7 cellular contexts compared by ENCODE assay signal in the genomic region with DNA sequence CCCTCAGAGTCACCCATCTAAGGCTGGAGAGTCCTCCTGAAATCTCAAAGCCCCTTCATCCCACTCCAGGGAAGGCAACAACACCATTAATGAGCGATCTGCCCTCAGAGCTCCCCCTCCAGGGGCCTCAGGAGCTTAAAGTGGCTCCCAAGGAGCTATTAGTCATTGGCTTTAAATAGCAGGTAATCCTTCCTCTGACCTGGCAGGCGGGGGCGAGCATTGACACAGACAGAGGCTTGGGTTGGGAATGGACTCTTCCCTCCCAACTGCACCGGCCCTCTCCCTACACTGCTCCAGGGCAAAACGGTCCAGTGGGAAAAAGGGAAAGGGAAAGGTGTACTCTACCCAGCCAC. TPM values are rescaled to one million over a fixed set of nuclear protein-coding genes. Genes with fewer than 3 reads are reported as not detected.
DNase-seq lines count a peak whose midpoint lies in the region; ATAC-seq and TF ChIP-seq lines count a peak whose summit lies in the region.

No MANE protein-coding gene starts in this region.

- intact Hi-C loops in left cardiac atrium (cut with DNase I), result no loop called here
- intact Hi-C loops in spleen (cut with DNase I; ENCODE audit: low total_unique reads), result no loop called here

- CTCF ChIA-PET in T-cell (lab: Charles Lee), result interaction anchor here in 1 of 2 donors (1.4 kb wide), 1 partner anchor 9 kb away, joined by 3 read pairs; no protein-coding TSS in a partner anchor

- H3K27ac ChIP-seq in GM23338 (ENCODE audit: low read depth), result peak overlapping the region; percentile 78; the same call in 1 of the 2 replicates
- peak overlapping the region in 1 of 8 donors; percentile 81 for H3K27ac ChIP-seq in spleen

- peak overlapping the region; percentile 89 for H3K27ac Mint-ChIP-seq in GM23338
- H3K27ac Mint-ChIP-seq in T-cell, result peak overlapping the region; percentile 81 to 85
- H3K27ac Mint-ChIP-seq in stimulated activated effector memory CD8-positive, alpha-beta T cell treated with anti-CD3 and anti-CD28 coated beads, Interleukin-12 subunit alpha, Interleukin-12 subunit beta, amount 100 ng/mL, for 72 hours, result no peak overlapping the region

- no peaks in the 10 kb centered on the region for H3K9me2 ChIP-seq in GM23338 (ENCODE audit: insufficient read depth)

- H3K4me3 ChIP-seq in GM23338 (peak overlapping the region; percentile 99), spleen (peak overlapping the region in 4 of 8 donors; percentile 72 to 82 (median 77))

- peaks cover 31% of the 10 kb centered on the region for H4K20me1 ChIP-seq in GM23338 (replicated peaks; ENCODE audit: insufficient read depth)

- no peak overlapping the region for H2AFZ ChIP-seq in GM23338

- H3K79me2 ChIP-seq in GM23338 (replicated peaks; ENCODE audit: insufficient read depth), result peaks cover 49% of the 10 kb centered on the region

- TF ChIP-seq CTCF in GM23338 (conservative IDR thresholded peaks at IDR 0.05; ENCODE audit: low read depth in 2 of 2), result peak; percentile 16 to 25; a peak in 2 of 4 replicates
- no peak for TF ChIP-seq CTCF in spleen (IDR thresholded peaks at IDR 0.05 in 8 of 11, conservative IDR thresholded peaks at IDR 0.05 in 3 of 11)

- TF ChIP-seq POLR2A in spleen (IDR thresholded peaks at IDR 0.05), result no peak

- H3K27me3 ChIP-seq in GM23338 (ENCODE audit: insufficient read depth) (no peaks in the 10 kb centered on the region), spleen (replicated peaks in 1 of 7) (peaks cover 0 to 13% (median 0%) of the 10 kb centered on the region in 7 donors)

- peak overlapping the region; percentile 99 for H3K4me2 ChIP-seq in GM23338

- DNase-seq in GM23338 (ENCODE audit: low spot score) (peak; percentile 63), T-cell (no peak), left cardiac atrium (no peak), spleen (no peak), cerebellum (ENCODE audit: low spot score) (no peak)
- no peak for DNase-seq in stimulated activated effector memory CD8-positive, alpha-beta T cell treated with anti-CD3 and anti-CD28 coated beads, Interleukin-12 subunit alpha, Interleukin-12 subunit beta, amount 100 ng/mL, for 72 hours (ENCODE audit: low spot score in 2 of 2)

- H3K9me3 Mint-ChIP-seq in GM23338 (no peaks in the 10 kb centered on the region), T-cell (no peaks in the 10 kb centered on the region)
- no peaks in the 10 kb centered on the region for H3K9me3 Mint-ChIP-seq in stimulated activated effector memory CD8-positive, alpha-beta T cell treated with anti-CD3 and anti-CD28 coated beads, Interleukin-12 subunit alpha, Interleukin-12 subunit beta, amount 100 ng/mL, for 72 hours

- ATAC-seq in GM23338 (peak; percentile 45), T-cell (replicated peaks in 1 of 4) (no peak), left cardiac atrium (peak; percentile 24 to 50), GM18868 (IDR thresholded peaks at IDR 0.05; ENCODE audit: unreplicated experiment) (no peak)
- no peak for ATAC-seq in stimulated activated effector memory CD8-positive, alpha-beta T cell treated with anti-CD3 and anti-CD28 coated beads, Interleukin-12 subunit alpha, Interleukin-12 subunit beta, amount 100 ng/mL, for 72 hours

- POLR2A ChIA-PET in T-cell (lab: Charles Lee), result no interaction called here

- no peaks in the 10 kb centered on the region for H3K9me3 ChIP-seq in spleen

- 0 out of 2 replicates have a peak, but pooled peaks cover 7% of the 10 kb centered on the region for H3F3A ChIP-seq in GM23338 (replicated peaks; ENCODE audit: low read depth)

- peak overlapping the region; percentile 91 for H3K4me3 Mint-ChIP-seq in GM23338
- peak overlapping the region; percentile 88 to 99 (median 97) for H3K4me3 Mint-ChIP-seq in T-cell
- H3K4me3 Mint-ChIP-seq in stimulated activated effector memory CD8-positive, alpha-beta T cell treated with anti-CD3 and anti-CD28 coated beads, Interleukin-12 subunit alpha, Interleukin-12 subunit beta, amount 100 ng/mL, for 72 hours, result peak overlapping the region; percentile 87

- H3K4me1 ChIP-seq in GM23338 (ENCODE audit: insufficient read depth) (peaks cover 34% of the 10 kb centered on the region), spleen (peaks cover 0 to 33% (median 13%) of the 10 kb centered on the region in 6 donors)

- peaks cover 59% of the 10 kb centered on the region for H3K36me3 Mint-ChIP-seq in GM23338 (ENCODE audit: low read depth)
- H3K36me3 Mint-ChIP-seq in T-cell, result peaks cover 6% of the 10 kb centered on the region
- H3K36me3 Mint-ChIP-seq in stimulated activated effector memory CD8-positive, alpha-beta T cell treated with anti-CD3 and anti-CD28 coated beads, Interleukin-12 subunit alpha, Interleukin-12 subunit beta, amount 100 ng/mL, for 72 hours, result no peaks in the 10 kb centered on the region

- H3K27me3 Mint-ChIP-seq in GM23338 (ENCODE audit: insufficient read depth, low read depth, poor library complexity) (peaks cover 14% of the 10 kb centered on the region), T-cell (no peaks in the 10 kb centered on the region)

- H3K4me1 Mint-ChIP-seq in GM23338 (peaks cover 50% of the 10 kb centered on the region), T-cell (peaks cover 27 to 39% (median 32%) of the 10 kb centered on the region in 3 donors)
- H3K4me1 Mint-ChIP-seq in stimulated activated effector memory CD8-positive, alpha-beta T cell treated with anti-CD3 and anti-CD28 coated beads, Interleukin-12 subunit alpha, Interleukin-12 subunit beta, amount 100 ng/mL, for 72 hours, result peaks cover 12% of the 10 kb centered on the region

- WGBS in spleen, 5 donors, result 74 to 90% (median 87%) methylated on average over 5 of the region's 5 CpGs

- peaks cover 32% of the 10 kb centered on the region for H3K36me3 ChIP-seq in GM23338 (ENCODE audit: insufficient read depth)
- H3K36me3 ChIP-seq in spleen, result peaks cover 0 to 31% (median 0%) of the 10 kb centered on the region in 6 donors

TF ChIP-seq in GM23338, 12 proteins besides CTCF, POLR2A, EP300 and RAD21:
- peak; percentile 39; the same call in 1 of the 2 replicates for TF ChIP-seq POLR2AphosphoS5 (IDR thresholded peaks at IDR 0.05; ENCODE audit: low read depth)
- TF ChIP-seq, protein P1, sequence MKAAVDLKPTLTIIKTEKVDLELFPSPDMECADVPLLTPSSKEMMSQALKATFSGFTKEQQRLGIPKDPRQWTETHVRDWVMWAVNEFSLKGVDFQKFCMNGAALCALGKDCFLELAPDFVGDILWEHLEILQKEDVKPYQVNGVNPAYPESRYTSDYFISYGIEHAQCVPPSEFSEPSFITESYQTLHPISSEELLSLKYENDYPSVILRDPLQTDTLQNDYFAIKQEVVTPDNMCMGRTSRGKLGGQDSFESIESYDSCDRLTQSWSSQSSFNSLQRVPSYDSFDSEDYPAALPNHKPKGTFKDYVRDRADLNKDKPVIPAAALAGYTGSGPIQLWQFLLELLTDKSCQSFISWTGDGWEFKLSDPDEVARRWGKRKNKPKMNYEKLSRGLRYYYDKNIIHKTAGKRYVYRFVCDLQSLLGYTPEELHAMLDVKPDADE (IDR thresholded peaks at IDR 0.05), result no peak

RNA-seq across cellular contexts. Expression of a gene that starts 1.4 kb away (rescaled TPM):
- 586 and 671 TPM in 2 replicates for total RNA-seq in GM23338 (2014; rRNA removed; shearing (Covaris generic))
- polyA plus RNA-seq in GM23338 (2016; fragmentation: Nextera tagmentation; extraction: Ambion mirVana) (246 and 279 TPM in 2 replicates), spleen (10 to 100 TPM; 21.8 to 82.7 (median 62.9) TPM)
- total RNA-seq in T-cell (100 to 1,000 TPM in 2 of 5 donors, 10 to 100 TPM in 3; 75.4 to 132 (median 99.5) TPM), left cardiac atrium (100 to 1,000 TPM; 250 to 412 TPM), spleen (100 to 1,000 TPM in 1 of 7 donors, 10 to 100 TPM in 6; 29.0 to 105 (median 66.8) TPM), cerebellum (67.5 TPM)

RNA-seq across cellular contexts. Expression of a gene that starts 16.4 kb away (rescaled TPM):
- total RNA-seq in GM23338 (2014; rRNA removed; shearing (Covaris generic)), result 45.2 and 62.6 TPM in 2 replicates
- polyA plus RNA-seq in GM23338 (2016; fragmentation: Nextera tagmentation; extraction: Ambion mirVana) (21.4 and 22.7 TPM in 2 replicates), spleen (10 to 100 TPM in 2 of 3 donors, 1 to 10 TPM in 1; 9.7 to 16.6 (median 14.8) TPM)
- total RNA-seq in T-cell (100 to 1,000 TPM in 4 of 5 donors, 10 to 100 TPM in 1; 86.2 to 187 (median 156) TPM), left cardiac atrium (1 to 10 TPM; 3.3 to 7.2 TPM), spleen (10 to 100 TPM; 12.6 to 36.0 (median 17.3) TPM), cerebellum (9.6 TPM)

Comparison
In these comparisons a context has a peak if more than half of its experiments do, and no peak if none do; other contexts are left out.
1. ATAC-seq: peak in GM23338 (single experiment) and left cardiac atrium (2 of 2); none in T-cell (0 of 4), stimulated activated effector memory CD8-positive, alpha-beta T cell treated with anti-CD3 and anti-CD28 coated beads, Interleukin-12 subunit alpha, Interleukin-12 subunit beta, amount 100 ng/mL, for 72 hours (single experiment) and GM18868 (single experiment).
2. CTCF ChIP-seq: peak in GM23338 (2 of 2); none in spleen (0 of 11).
3. Peak in every context shown above with its lines, with median percentiles within 50 percentile points of each other: H3K4me3 Mint-ChIP-seq.